In the genomic region with DNA sequence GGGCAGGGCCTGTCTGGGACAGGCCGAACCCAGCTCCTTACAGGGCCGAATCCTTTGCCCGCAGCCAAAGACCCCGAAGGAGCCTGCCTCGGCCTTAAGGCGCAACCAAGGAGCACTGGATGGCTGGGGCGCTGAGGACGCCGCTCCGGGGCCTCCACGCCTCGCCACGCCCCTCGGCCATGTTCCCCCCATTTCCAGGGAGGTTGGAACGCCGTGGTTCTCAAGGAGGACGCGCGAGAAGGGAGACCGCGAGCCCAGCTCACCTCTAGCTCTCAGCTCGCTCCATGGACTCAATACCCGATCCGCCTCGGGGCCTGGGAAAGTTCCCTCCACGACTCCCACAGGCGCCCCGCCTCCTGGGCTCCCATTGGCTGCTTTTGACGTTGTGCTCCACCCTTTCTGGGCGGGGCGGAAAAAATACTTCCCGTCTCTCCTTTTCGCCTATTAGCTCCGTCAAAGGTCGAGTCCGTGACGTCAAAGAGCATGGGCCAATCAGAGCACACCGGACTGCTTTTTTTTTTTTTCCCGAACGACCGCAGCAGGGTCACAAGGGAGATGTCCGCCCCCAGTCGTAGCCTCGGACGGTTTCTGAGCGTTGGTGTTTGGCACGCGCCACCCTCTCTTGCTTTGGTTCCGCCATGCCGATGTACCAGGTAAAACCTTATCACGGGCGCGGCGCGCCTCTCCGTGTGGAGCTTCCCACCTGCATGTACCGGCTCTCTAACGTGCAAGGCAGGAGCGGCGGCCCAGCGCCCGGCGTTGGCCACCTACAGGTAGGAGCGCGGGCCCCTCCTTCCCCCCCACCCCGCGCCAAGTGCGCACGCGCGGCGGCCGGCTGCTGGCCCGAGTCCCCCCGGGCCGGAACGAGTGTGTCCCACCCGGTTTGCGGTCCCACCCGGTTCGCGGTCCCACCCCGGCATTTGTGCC, we compare ENCODE assay signal across 8 cellular contexts.
DNase-seq lines count a peak whose midpoint lies in the region; ATAC-seq and TF ChIP-seq lines count a peak whose summit lies in the region.

No MANE protein-coding gene starts in this region.

- H3K9me3 ChIP-seq in endodermal cell (ENCODE audit: control insufficient read depth, low read length): no peaks in the 10 kb centered on the region

- H3K9me3 Mint-ChIP-seq in endodermal cell: no peaks in the 10 kb centered on the region

- peaks cover 23% of the 10 kb centered on the region for H3K36me3 ChIP-seq in endodermal cell (ENCODE audit: control insufficient read depth, insufficient read depth, low read length)

- H3K4me3 Mint-ChIP-seq in endodermal cell: peak overlapping the region; percentile 87

- no peaks in the 10 kb centered on the region for H3K4me1 ChIP-seq in endodermal cell (ENCODE audit: control insufficient read depth, insufficient read depth, low read length)

- H3K36me3 Mint-ChIP-seq in endodermal cell (ENCODE audit: low read depth): peaks cover 21% of the 10 kb centered on the region

- H3K27ac ChIP-seq in endodermal cell (ENCODE audit: low read depth, low read length): peak overlapping the region; percentile 94

- no peaks in the 10 kb centered on the region for H3K27me3 Mint-ChIP-seq in endodermal cell (ENCODE audit: insufficient read depth)

- peak; percentile 69 for TF ChIP-seq CTCF in endodermal cell (conservative IDR thresholded peaks at IDR 0.05)

- peak overlapping the region; percentile 99 for H3K27ac Mint-ChIP-seq in endodermal cell

- peak; percentile 73 for ATAC-seq in GM21360 (IDR thresholded peaks at IDR 0.05; ENCODE audit: unreplicated experiment)

- peak overlapping the region; percentile 91 for H3K4me3 ChIP-seq in endodermal cell (ENCODE audit: low read length)

- no peaks in the 10 kb centered on the region for H3K27me3 ChIP-seq in endodermal cell (ENCODE audit: control insufficient read depth, insufficient read depth, low read length, poor library complexity, severe bottlenecking)

- WGBS in endodermal cell (ENCODE audit: insufficient coverage in 1 of 2, insufficient read length in 1 of 2), 2 experiments: 0 to 1% methylated on average over 42 to 83 of the region's 83 CpGs

- H3K4me1 Mint-ChIP-seq in endodermal cell: peaks cover 3% of the 10 kb centered on the region

- DNase-seq in COR-L47 (lab: John Stamatoyannopoulos, UW): peak; percentile 98
- DNase-seq in HT1080 (ENCODE audit: low read depth): peak; percentile 99
- DNase-seq in NOMO-1 treated with DMSO at 0.1 percent for 48 hours (lab: John Stamatoyannopoulos, UW; ENCODE audit: unreplicated experiment): peak; percentile 95
- peak; percentile 97 for DNase-seq in activated CD8-positive, alpha-beta memory T cell treated with anti-CD3 and anti-CD28 coated beads, Interleukin-2, amount 50 U/mL, for 1 hour (ENCODE audit: extremely low read depth)
- DNase-seq in endodermal cell: peak; percentile 99
- DNase-seq in mesenteric fat pad (ENCODE audit: low spot score): peak; percentile 99
- DNase-seq in stimulated activated CD8-positive, alpha-beta memory T cell treated with anti-CD3 and anti-CD28 coated beads, Interleukin-15, amount 100 ng/mL, for 24 hours (ENCODE audit: low read depth): peak; percentile 90

- peak overlapping the region; percentile 93 for H3K9ac ChIP-seq in endodermal cell (ENCODE audit: extremely low read depth, low read length, poor library complexity, severe bottlenecking)

Comparison
In these comparisons a context has a peak if more than half of its experiments do, and no peak if none do; other contexts are left out.
1. Peak in every context shown above with its lines: DNase-seq, ATAC-seq, H3K4me3 ChIP-seq and H3K27ac ChIP-seq.